ENCODE assay signal across 34 cellular contexts in genomic region chr5:176773408-176774035, GRCh38. TPM values are rescaled to one million over a fixed set of nuclear protein-coding genes. Genes with fewer than 3 reads are reported as not detected.
DNase-seq lines count a peak whose midpoint lies in the region; ATAC-seq and TF ChIP-seq lines count a peak whose summit lies in the region.
"Had no signal": no experiment of that assay in that cellular context is flagged by ENCODE, and none has a peak within 500 bp of the region (broad histone marks: within the 10 kb centered on the region; RNA-seq: fewer than 3 reads in every experiment).

No MANE protein-coding gene starts in this region.

- H3K9me3 ChIP-seq in H9 (ENCODE audit: control insufficient read depth, low read depth, low read length): no peaks in the 10 kb centered on the region
- H3K9me3 ChIP-seq: adrenal gland, gastrocnemius medialis, pancreas, stomach, tibial artery had no signal

- no peak overlapping the region for H4K91ac ChIP-seq in H9 (ENCODE audit: insufficient read length, low read depth, low read length)

- no CpG with 5 or more reads among the region's 16 CpGs for WGBS in H9 (ENCODE audit: extremely low coverage, insufficient read length, low lambda C conversion rate)

- H2BK120ac ChIP-seq in H9 (ENCODE audit: low read depth, low read length, poor library complexity, severe bottlenecking): no peak overlapping the region

- no peak overlapping the region for H3K4me3 Mint-ChIP-seq in activated CD8-positive, alpha-beta memory T cell treated with anti-CD3 and anti-CD28 coated beads, Interleukin-2, amount 10 ng/mL, durations not matched to agents 7 days and 5 days
- H3K4me3 Mint-ChIP-seq in H9: no peak overlapping the region
- H3K4me3 Mint-ChIP-seq in type B pancreatic cell: no peak overlapping the region
- H3K4me3 Mint-ChIP-seq: activated CD8-positive, alpha-beta T cell treated with anti-CD3 and anti-CD28 coated beads, Interleukin-2, amount 10 ng/mL, durations not matched to agents 7 days and 5 days; activated T-cell treated with anti-CD3 and anti-CD28 coated beads, Interleukin-2, amount 50 U/mL, for 72 hours; central memory CD8-positive, alpha-beta T cell; immature natural killer cell had no signal

- no peak overlapping the region for H2BK20ac ChIP-seq in H9 (ENCODE audit: low read depth, low read length, poor library complexity, severe bottlenecking)

- no peak overlapping the region for H3K4me2 ChIP-seq in H9 (ENCODE audit: insufficient read depth, insufficient read length, low read length)
- H3K4me2 ChIP-seq: smooth muscle cell had no signal

- no peak overlapping the region for H4K5ac ChIP-seq in H9 (ENCODE audit: insufficient read length, low read depth, low read length)

- no peak overlapping the region for H2BK5ac ChIP-seq in H9 (ENCODE audit: insufficient read length, low read length)

- CTCF ChIA-PET in activated CD8-positive, alpha-beta memory T cell treated with anti-CD3 and anti-CD28 coated beads, Interleukin-2, amount 10 ng/mL, durations not matched to agents 7 days and 5 days (lab: Charles Lee): no interaction called here

- ATAC-seq in activated CD8-positive, alpha-beta memory T cell treated with anti-CD3 and anti-CD28 coated beads, Interleukin-2, amount 10 ng/mL, durations not matched to agents 7 days and 5 days: no peak
- no peak for ATAC-seq in HG02588 (IDR thresholded peaks at IDR 0.05; ENCODE audit: unreplicated experiment)
- ATAC-seq: activated CD8-positive, alpha-beta T cell treated with anti-CD3 and anti-CD28 coated beads, Interleukin-2, amount 10 ng/mL, durations not matched to agents 7 days and 5 days; activated T-cell treated with anti-CD3 and anti-CD28 coated beads, Interleukin-2, amount 50 U/mL, for 72 hours; gastrocnemius medialis; HCT116; HepG2; left colon; pancreas had no signal

- H3K23ac ChIP-seq in H9 (ENCODE audit: insufficient read length, low read depth, low read length): no peak overlapping the region

- H3K79me1 ChIP-seq in H9 (ENCODE audit: insufficient read depth, low read depth, low read length, poor library complexity, severe bottlenecking): no peaks in the 10 kb centered on the region

- DNase-seq in activated CD8-positive, alpha-beta memory T cell treated with anti-CD3 and anti-CD28 coated beads, Interleukin-2, amount 10 ng/mL, durations not matched to agents 7 days and 5 days: peak; percentile 41
- no peak for DNase-seq in activated CD8-positive, alpha-beta memory T cell treated with anti-CD3 and anti-CD28 coated beads, Interleukin-2, amount 50 U/mL, for 48 hours
- DNase-seq in H9: peak; percentile 23
- peak; percentile 32 for DNase-seq in islet precursor cell
- peak; percentile 51 for DNase-seq in type B pancreatic cell (ENCODE audit: extremely low spot score, unreplicated experiment)
- DNase-seq in hepatic stellate cell (ENCODE audit: low spot score): no peak
- DNase-seq in MV-4-11 (lab: John Stamatoyannopoulos, UW): no peak
- DNase-seq: activated CD4-positive, alpha-beta T cell treated with anti-CD3 and anti-CD28 coated beads for 4 hours; activated CD8-positive, alpha-beta T cell treated with anti-CD3 and anti-CD28 coated beads, Interleukin-2, amount 10 ng/mL, durations not matched to agents 7 days and 5 days; activated naive CD4-positive, alpha-beta T cell treated with Interleukin-2 at 50 U/mL for 16 hours; activated T-cell treated with anti-CD3 and anti-CD28 coated beads, Interleukin-2, amount 50 U/mL, for 72 hours; Calu3; DMS79; gastrocnemius medialis; immature natural killer cell; Karpas-422; left colon; NCI-H1436; NCI-H2081 treated with DMSO at 0.1 percent for 48 hours; NCI-H345; retina; SHP77 treated with DMSO at 0.1 percent for 48 hours; stimulated activated CD4-positive, alpha-beta T cell treated with anti-CD3 and anti-CD28 coated beads, Interleukin-1b, Interleukin-23, amount 100 ng/mL, for 48 hours; stomach had no signal

- no peak overlapping the region for H4K8ac ChIP-seq in H9 (replicated peaks; ENCODE audit: insufficient read length, low read depth, low read length)

- no peaks in the 10 kb centered on the region for H3K27me3 ChIP-seq in H9 (ENCODE audit: insufficient read depth, low read length)
- H3K27me3 ChIP-seq: pancreas had no signal

- no peak overlapping the region for H3K27ac ChIP-seq in H9 (ENCODE audit: insufficient read length, low read depth, low read length)
- H3K27ac ChIP-seq: adrenal gland, gastrocnemius medialis, pancreas, stomach, tibial artery had no signal

- H3K4ac ChIP-seq in H9 (ENCODE audit: low read depth, low read length): no peak overlapping the region

- TF ChIP-seq CTCF in H9 (conservative IDR thresholded peaks at IDR 0.05) (no peak), type B pancreatic cell (conservative IDR thresholded peaks at IDR 0.05) (no peak)

- peaks cover 2% of the 10 kb centered on the region for H4K20me1 ChIP-seq in H9 (ENCODE audit: control insufficient read depth, insufficient read depth, insufficient read length)

- peaks cover 9% of the 10 kb centered on the region for H3K4me1 ChIP-seq in H9 (ENCODE audit: insufficient read depth, low read length)
- H3K4me1 ChIP-seq: adrenal gland, gastrocnemius medialis, pancreas, stomach, tibial artery had no signal

- H3K9ac ChIP-seq in H9 (ENCODE audit: extremely low read depth, insufficient read length, low read length): no peak overlapping the region

- no peaks in the 10 kb centered on the region for H3K23me2 ChIP-seq in H9 (ENCODE audit: insufficient read length, low read depth, low read length, poor library complexity, severe bottlenecking)

- H2AFZ ChIP-seq in H9 (ENCODE audit: low read length): no peak overlapping the region

- H3K27ac Mint-ChIP-seq in activated CD8-positive, alpha-beta memory T cell treated with anti-CD3 and anti-CD28 coated beads, Interleukin-2, amount 10 ng/mL, durations not matched to agents 7 days and 5 days: no peak overlapping the region
- no peak overlapping the region for H3K27ac Mint-ChIP-seq in H9
- H3K27ac Mint-ChIP-seq in type B pancreatic cell: no peak overlapping the region
- H3K27ac Mint-ChIP-seq: activated CD8-positive, alpha-beta T cell treated with anti-CD3 and anti-CD28 coated beads, Interleukin-2, amount 10 ng/mL, durations not matched to agents 7 days and 5 days; activated T-cell treated with anti-CD3 and anti-CD28 coated beads, Interleukin-2, amount 50 U/mL, for 72 hours; immature natural killer cell had no signal

- H3K18ac ChIP-seq in H9 (ENCODE audit: insufficient read length, low read depth, low read length): no peak overlapping the region

- no peak overlapping the region for H3K56ac ChIP-seq in H9 (ENCODE audit: insufficient read length, low read depth, low read length)

- no peak overlapping the region for H3K14ac ChIP-seq in H9 (ENCODE audit: insufficient read depth, low read length)

- H2AK5ac ChIP-seq in H9 (ENCODE audit: insufficient read length, low read length): no peak overlapping the region

- H2BK12ac ChIP-seq in H9 (ENCODE audit: insufficient read length, low read depth, low read length): no peak overlapping the region

- no peaks in the 10 kb centered on the region for H3K79me2 ChIP-seq in H9 (ENCODE audit: insufficient read depth, low read length)

- H3K9me3 Mint-ChIP-seq in activated CD8-positive, alpha-beta memory T cell treated with anti-CD3 and anti-CD28 coated beads, Interleukin-2, amount 10 ng/mL, durations not matched to agents 7 days and 5 days (ENCODE audit: low read depth): no peaks in the 10 kb centered on the region
- peaks cover 3 to 5% of the 10 kb centered on the region in 2 experiments; a peak in 2 of 5 replicates for H3K9me3 Mint-ChIP-seq in H9
- H3K9me3 Mint-ChIP-seq in type B pancreatic cell: no peaks in the 10 kb centered on the region
- H3K9me3 Mint-ChIP-seq: activated T-cell treated with anti-CD3 and anti-CD28 coated beads, Interleukin-2, amount 50 U/mL, for 72 hours; central memory CD8-positive, alpha-beta T cell; immature natural killer cell had no signal

- no peaks in the 10 kb centered on the region for H3K36me3 Mint-ChIP-seq in activated CD8-positive, alpha-beta memory T cell treated with anti-CD3 and anti-CD28 coated beads, Interleukin-2, amount 10 ng/mL, durations not matched to agents 7 days and 5 days
- H3K36me3 Mint-ChIP-seq in H9 (ENCODE audit: insufficient read depth in 1 of 3, low read depth in 3 of 3): peaks cover 0 to 4% (median 0%) of the 10 kb centered on the region in 3 experiments; a peak in 2 of 7 replicates
- H3K36me3 Mint-ChIP-seq in type B pancreatic cell: no peaks in the 10 kb centered on the region
- H3K36me3 Mint-ChIP-seq: immature natural killer cell had no signal

- H3K27me3 Mint-ChIP-seq in activated CD8-positive, alpha-beta memory T cell treated with anti-CD3 and anti-CD28 coated beads, Interleukin-2, amount 10 ng/mL, durations not matched to agents 7 days and 5 days: peaks cover 33% of the 10 kb centered on the region
- H3K27me3 Mint-ChIP-seq in H9 (ENCODE audit: low read depth): peaks cover 24% of the 10 kb centered on the region
- peaks cover 32% of the 10 kb centered on the region for H3K27me3 Mint-ChIP-seq in type B pancreatic cell

- H3T11ph ChIP-seq in H9 (ENCODE audit: low read length): no peak overlapping the region

- no peaks in the 10 kb centered on the region for H3K4me1 Mint-ChIP-seq in activated CD8-positive, alpha-beta memory T cell treated with anti-CD3 and anti-CD28 coated beads, Interleukin-2, amount 10 ng/mL, durations not matched to agents 7 days and 5 days
- peaks cover 18 to 32% of the 10 kb centered on the region in 2 experiments for H3K4me1 Mint-ChIP-seq in H9
- peaks cover 4% of the 10 kb centered on the region for H3K4me1 Mint-ChIP-seq in type B pancreatic cell (ENCODE audit: unreplicated experiment)
- H3K4me1 Mint-ChIP-seq: central memory CD8-positive, alpha-beta T cell; immature natural killer cell had no signal

- no peak overlapping the region for H2BK15ac ChIP-seq in H9 (ENCODE audit: low read depth, low read length)

RNA-seq across cellular contexts. Expression of gene UNC5A, which starts 36.8 kb away (rescaled TPM):
- not detected for total RNA-seq in activated CD8-positive, alpha-beta memory T cell treated with anti-CD3 and anti-CD28 coated beads, Interleukin-2, amount 10 ng/mL, durations not matched to agents 7 days and 5 days
- 4.4 and 5.3 TPM in 2 replicates for total RNA-seq in H9 (2021)
- total RNA-seq in type B pancreatic cell (ENCODE audit: low replicate concordance): 1.4 and 1.7 TPM in 2 replicates
- total RNA-seq: activated CD8-positive, alpha-beta T cell treated with anti-CD3 and anti-CD28 coated beads, Interleukin-2, amount 10 ng/mL, durations not matched to agents 7 days and 5 days; fibroblast of lung; HepG2; left colon; smooth muscle cell; T-helper 2 cell treated with Interferon-gamma antibody and Interleukin-4, amounts not matched to agents 100 ng/mL and 5 ng/mL, for 36 hours had no signal

Comparison
In these comparisons a context has a peak if more than half of its experiments do, and no peak if none do; other contexts are left out.
1. DNase-seq: peak in activated CD8-positive, alpha-beta memory T cell treated with anti-CD3 and anti-CD28 coated beads, Interleukin-2, amount 10 ng/mL, durations not matched to agents 7 days and 5 days (single experiment), H9 (single experiment), islet precursor cell (single experiment) and type B pancreatic cell (single experiment); none in activated CD8-positive, alpha-beta memory T cell treated with anti-CD3 and anti-CD28 coated beads, Interleukin-2, amount 50 U/mL, for 48 hours (single experiment), hepatic stellate cell (single experiment) and MV-4-11 (single experiment).